ENCODE assay signal across 8 cellular contexts in genomic region chr9:98380065-98380681, GRCh38.
DNase-seq lines count a peak whose midpoint lies in the region; ATAC-seq, FAIRE-seq and TF ChIP-seq lines count a peak whose summit lies in the region.

No MANE protein-coding gene starts in this region.

- peaks cover 27% of the 10 kb centered on the region for H3K4me1 ChIP-seq in osteoblast (ENCODE audit: insufficient read depth, low read length)

- no peak for TF ChIP-seq POLR2A in GM12892 (IDR thresholded peaks at IDR 0.05; ENCODE audit: low read depth, low read length)

- peak; percentile 37 for DNase-seq in GM12892 (ENCODE audit: insufficient read length)
- DNase-seq in HS-27A (ENCODE audit: low read depth): peak; percentile 19
- DNase-seq in cardiac fibroblast (ENCODE audit: low read depth in 2 of 2): peak; percentile 67 to 70
- no peak for DNase-seq in osteoblast (ENCODE audit: insufficient read length, low spot score, missing footprints)
- DNase-seq in NCI-H446 (lab: John Stamatoyannopoulos, UW): no peak
- no peak for DNase-seq in posterior vena cava (ENCODE audit: low spot score)

- H3K79me2 ChIP-seq in osteoblast (ENCODE audit: insufficient read depth, low read length): no peaks in the 10 kb centered on the region

- H3K27me3 ChIP-seq in osteoblast (ENCODE audit: insufficient read depth, low read length): no peaks in the 10 kb centered on the region

- no peak overlapping the region for H3K4me2 ChIP-seq in osteoblast (ENCODE audit: insufficient read depth, low read length)

- no peaks in the 10 kb centered on the region for H4K20me1 ChIP-seq in osteoblast (ENCODE audit: insufficient read depth, low read length)

- TF ChIP-seq CTCF in cardiac fibroblast (IDR thresholded peaks at IDR 0.05; ENCODE audit: low read depth, low read length) (no peak), osteoblast (IDR thresholded peaks at IDR 0.05; ENCODE audit: extremely low read depth, low read depth, low read length) (no peak)

- H3K27ac ChIP-seq in osteoblast (ENCODE audit: low read depth, low read length): no peak overlapping the region

- no peaks in the 10 kb centered on the region for H3K9me3 ChIP-seq in osteoblast (ENCODE audit: low read depth, low read length)

- no peak overlapping the region for H3K4me3 ChIP-seq in cardiac fibroblast (replicated peaks in 1 of 2; ENCODE audit: low read depth in 2 of 2, low read length in 2 of 2)
- H3K4me3 ChIP-seq in osteoblast (ENCODE audit: insufficient read depth, low read length): no peak overlapping the region

- peak; percentile 46 for FAIRE-seq in GM12892 (lab: Jason Lieb, UNC)

- intact Hi-C loops in posterior vena cava (cut with DNase I): no loop called here

- no peak for ATAC-seq in activated CD4-positive, CD25-positive, alpha-beta regulatory T cell treated with anti-CD3 and anti-CD28 coated beads, Interleukin-2, amount 50 U/mL, for 24 hours
- no peak for ATAC-seq in HG03135 (IDR thresholded peaks at IDR 0.05; ENCODE audit: unreplicated experiment)

- H2AFZ ChIP-seq in osteoblast (ENCODE audit: low read length): peak overlapping the region; percentile 64

- no peaks in the 10 kb centered on the region for H3K36me3 ChIP-seq in osteoblast (ENCODE audit: insufficient read depth, low read length)

Comparison
In these comparisons a context has a peak if more than half of its experiments do, and no peak if none do; other contexts are left out.
1. DNase-seq: peak in GM12892 (single experiment), HS-27A (single experiment) and cardiac fibroblast (2 of 2); none in osteoblast (single experiment), NCI-H446 (0 of 2) and posterior vena cava (single experiment).